ENCODE assay signal across 23 cellular contexts in genomic region chr11:63012450-63013238, GRCh38. TPM values are rescaled to one million over a fixed set of nuclear protein-coding genes. Genes with fewer than 3 reads are reported as not detected.
A peak's percentile ranks its signal among the peaks of the same experiment; 100 is the strongest.
DNase-seq lines count a peak whose midpoint lies in the region; ATAC-seq, FAIRE-seq and TF ChIP-seq lines count a peak whose summit lies in the region.
"Had no signal": no experiment of that assay in that cellular context is flagged by ENCODE, and none has a peak within 500 bp of the region (broad histone marks: within the 10 kb centered on the region; RNA-seq: fewer than 3 reads in every experiment).

No MANE protein-coding gene starts in this region.

- H3K4me1 ChIP-seq in K562 (replicated peaks in 1 of 2; ENCODE audit: control insufficient read depth in 2 of 2, insufficient read depth in 2 of 2, low read length in 2 of 2), result peaks cover 0 to 3% of the 10 kb centered on the region in 2 experiments; a peak in 1 of 5 replicates
- H3K4me1 ChIP-seq in tibial nerve, result peaks cover 0 to 9% (median 0%) of the 10 kb centered on the region in 4 donors

- no peak for FAIRE-seq in K562 (lab: Jason Lieb, UNC)
- FAIRE-seq: GM19239, HTR-8/SVneo had no signal

- no peak overlapping the region for H2AFZ ChIP-seq in K562 (ENCODE audit: low read depth, low read length)

- CTCF ChIA-PET in K562 (lab: Yijun Ruan, JAX; ENCODE audit: low intra/inter-chr PET ratio), result no interaction called here

- H3K4me3 ChIP-seq in K562 (no peak overlapping the region), tibial nerve (no peak overlapping the region)
- H3K4me3 ChIP-seq: SK-N-MC had no signal

- DNase-seq in HuH-7.5 (ENCODE audit: low spot score), result peak; percentile 36
- no peak for DNase-seq in K562 (ENCODE audit: extremely low read depth in 1 of 4, low spot score in 3 of 4)
- peak; percentile 14 for DNase-seq in mesenteric fat pad (ENCODE audit: low spot score)
- DNase-seq in substantia nigra (lab: John Stamatoyannopoulos, UW), result no peak
- DNase-seq in tibial nerve (ENCODE audit: low spot score in 2 of 2), result no peak
- no peak for DNase-seq in NCI-H1436 (lab: John Stamatoyannopoulos, UW)
- DNase-seq: ACHN, AML-193, COR-L47, DMS153, H7, KBM-7, NCI-H1436 treated with DMSO at 0.1 percent for 48 hours, NCI-H2081, NCI-H524 had no signal

- no TSS peak for BruUV-seq in K562 (replicated peaks; lab: Mats Ljungman, UMichigan)

- TF ChIP-seq RAD21 in K562 (CRISPR knock-in tag; conservative IDR thresholded peaks at IDR 0.05 in 1 of 2, IDR thresholded peaks at IDR 0.05 in 1 of 2), result no peak

- no peak overlapping the region for H3K4me2 ChIP-seq in K562 (ENCODE audit: insufficient read depth, low read length)

- TF ChIP-seq CTCF in K562 (IDR thresholded peaks at IDR 0.05 in 2 of 3, conservative IDR thresholded peaks at IDR 0.05 in 1 of 3; ENCODE audit: insufficient read depth in 2 of 3, low read depth in 1 of 3, low read length in 3 of 3), result no peak
- no peak for TF ChIP-seq CTCF in tibial nerve (IDR thresholded peaks at IDR 0.05)

- POLR2A ChIA-PET in K562 (lab: Yijun Ruan, JAX), result interaction anchor here (1.0 kb wide), 1 partner anchor 172 kb away, joined by 3 read pairs; no protein-coding TSS in a partner anchor

- H3K36me3 ChIP-seq in K562 (ENCODE audit: control insufficient read depth, insufficient read depth, low read length), result no peaks in the 10 kb centered on the region
- H3K36me3 ChIP-seq in tibial nerve, result no peaks in the 10 kb centered on the region

- TF ChIP-seq POLR2A in K562 (conservative IDR thresholded peaks at IDR 0.05), result no peak
- no peak for TF ChIP-seq POLR2A in tibial nerve (IDR thresholded peaks at IDR 0.05)

- peaks cover 26 to 61% of the 10 kb centered on the region in 2 experiments for H3K27me3 ChIP-seq in K562 (ENCODE audit: control insufficient read depth in 2 of 2, insufficient read depth in 2 of 2, low read length in 2 of 2)
- peaks cover 0 to 6% of the 10 kb centered on the region in 2 donors for H3K27me3 ChIP-seq in tibial nerve

- no peaks in the 10 kb centered on the region for H3K9me3 ChIP-seq in K562 (replicated peaks; ENCODE audit: control insufficient read depth, insufficient read depth, low read depth, low read length)
- no peaks in the 10 kb centered on the region for H3K9me3 ChIP-seq in tibial nerve

- no peak for ATAC-seq in K562
- no peak for ATAC-seq in HG02763 (IDR thresholded peaks at IDR 0.05; ENCODE audit: unreplicated experiment)
- ATAC-seq: Panc1, Right ventricle myocardium inferior had no signal

- H3K9me1 ChIP-seq in K562 (ENCODE audit: control insufficient read depth, insufficient read depth, low read length), result peaks cover 3% of the 10 kb centered on the region

- WGBS in K562 (ENCODE audit: insufficient coverage, low coverage, missing lambda C conversion rate), result 1% methylated on average over 11 of the region's 11 CpGs
- 72 to 79% methylated on average over 11 of the region's 11 CpGs for WGBS in tibial nerve, 2 donors

- in situ Hi-C loops in K562 (cut with MboI), result loop anchor here (25.0 kb wide), 1 partner anchor 625 kb away; no protein-coding TSS in a partner anchor

- no peak overlapping the region for H3K9ac ChIP-seq in K562 (ENCODE audit: insufficient read depth in 1 of 2, low read depth in 2 of 2, low read length in 2 of 2)

- H3K79me2 ChIP-seq in K562 (ENCODE audit: control insufficient read depth, insufficient read depth, low read length), result no peaks in the 10 kb centered on the region

- no peak overlapping the region for H3K27ac ChIP-seq in K562 (ENCODE audit: extremely low read depth, low read depth, low read length)
- H3K27ac ChIP-seq in substantia nigra (ENCODE audit: low read depth, low read length, poor library complexity, severe bottlenecking), result peak overlapping the region; percentile 0
- no peak overlapping the region for H3K27ac ChIP-seq in tibial nerve
- H3K27ac ChIP-seq: HL-60, SK-N-MC had no signal

- TF ChIP-seq EP300 in K562 (IDR thresholded peaks at IDR 0.05; ENCODE audit: low read length) (no peak), tibial nerve (IDR thresholded peaks at IDR 0.05) (no peak)

- intact Hi-C loops in K562 (cut with micrococcal nuclease), result no loop called here

- H4K20me1 ChIP-seq in K562 (replicated peaks; ENCODE audit: control insufficient read depth, insufficient read depth, low read length), result peaks cover 17% of the 10 kb centered on the region; the same call in 1 of the 2 replicates

TF ChIP-seq in K562, 482 proteins besides CTCF, POLR2A, EP300 and RAD21 (continues in another document):
- no peak for TF ChIP-seq TEAD4 (IDR thresholded peaks at IDR 0.05; ENCODE audit: low read length)
- no peak for TF ChIP-seq TEAD4 (CRISPR knock-in tag; IDR thresholded peaks at IDR 0.05; ENCODE audit: borderline replicate concordance)
- no peak for TF ChIP-seq TAF9B (IDR thresholded peaks at IDR 0.05; ENCODE audit: partially characterized antibody)
- peak; percentile 61 for TF ChIP-seq RBM25 (IDR thresholded peaks at IDR 0.05; ENCODE audit: low read depth, low read length, severe bottlenecking)

RNA-seq across cellular contexts. Expression of gene SLC22A8, which starts 3.0 kb away (rescaled TPM):
- total RNA-seq in K562 (2011; cell fraction: chromatin; rRNA removed; ENCODE audit: low replicate concordance), result not detected in 2 replicates
- not detected in 2 replicates for total RNA-seq in K562 (2011; cell fraction: nucleolus; rRNA removed)
- not detected in 2 replicates for total RNA-seq in K562 (2011; cell fraction: nucleoplasm; rRNA removed)
- total RNA-seq in K562 (2014; rRNA removed) (not detected in 2 replicates), K562 (2014; rRNA removed; fragmentation: Illumina TruSeq; extraction: Trizol) (not detected in 2 replicates), K562 (2015; rRNA removed; fragmentation: Illumina TruSeq; extraction: Trizol) (not detected in 2 replicates), K562 (2021) (not detected in 2 replicates), mesenteric fat pad (not detected), tibial nerve (not detected)
- polyA plus RNA-seq in K562 (2011; rRNA removed) (not detected in 2 replicates), K562 (2014; fragmentation: Illumina TruSeq; extraction: Trizol) (not detected in 2 replicates), K562 (2014; fragmentation: Nextera tagmentation; extraction: Ambion mirVana) (not detected), K562 (2014; rRNA removed) (not detected in 2 replicates)
- not detected in 2 replicates for polyA plus RNA-seq in K562 (2011; cell fraction: cytosol; rRNA removed)
- polyA plus RNA-seq in K562 (2011; cell fraction: nucleus; rRNA removed), result not detected in 2 replicates
- polyA plus RNA-seq in K562 (2012), result not detected in 2 replicates
- not detected in 2 replicates for polyA minus RNA-seq in K562 (2011; rRNA and poly(A)+ RNA removed)
- not detected in 2 replicates for polyA minus RNA-seq in K562 (2011; cell fraction: cytosol; rRNA and poly(A)+ RNA removed)
- polyA minus RNA-seq in K562 (2011; cell fraction: nucleus; rRNA and poly(A)+ RNA removed), result not detected in 2 replicates
- total RNA-seq: H7, Right ventricle myocardium inferior had no signal
- polyA plus RNA-seq: CD14-positive monocyte had no signal

RNA-seq across cellular contexts. Expression of gene SLC22A6, which starts 27.9 kb away (rescaled TPM):
- not detected in 2 replicates for total RNA-seq in K562 (2011; cell fraction: chromatin; rRNA removed; ENCODE audit: low replicate concordance)
- total RNA-seq in K562 (2011; cell fraction: nucleolus; rRNA removed), result not detected in 2 replicates
- total RNA-seq in K562 (2011; cell fraction: nucleoplasm; rRNA removed), result not detected in 2 replicates
- total RNA-seq in K562 (2014; rRNA removed) (not detected in 2 replicates), K562 (2014; rRNA removed; fragmentation: Illumina TruSeq; extraction: Trizol) (not detected in 2 replicates), K562 (2015; rRNA removed; fragmentation: Illumina TruSeq; extraction: Trizol) (not detected in 2 replicates), K562 (2021) (not detected in 2 replicates), mesenteric fat pad (not detected), tibial nerve (not detected)
- polyA plus RNA-seq in K562 (2011; rRNA removed) (not detected in 2 replicates), K562 (2014; fragmentation: Illumina TruSeq; extraction: Trizol) (not detected in 2 replicates), K562 (2014; fragmentation: Nextera tagmentation; extraction: Ambion mirVana) (not detected), K562 (2014; rRNA removed) (not detected in 2 replicates)
- polyA plus RNA-seq in K562 (2011; cell fraction: cytosol; rRNA removed), result not detected in 2 replicates
- polyA plus RNA-seq in K562 (2011; cell fraction: nucleus; rRNA removed), result not detected in 2 replicates
- not detected in 2 replicates for polyA plus RNA-seq in K562 (2012)
- not detected in 2 replicates for polyA minus RNA-seq in K562 (2011; rRNA and poly(A)+ RNA removed)
- polyA minus RNA-seq in K562 (2011; cell fraction: cytosol; rRNA and poly(A)+ RNA removed), result not detected in 2 replicates
- polyA minus RNA-seq in K562 (2011; cell fraction: nucleus; rRNA and poly(A)+ RNA removed), result not detected in 2 replicates
- total RNA-seq: H7, Right ventricle myocardium inferior had no signal
- polyA plus RNA-seq: CD14-positive monocyte had no signal

Comparison
In these comparisons a context has a peak if more than half of its experiments do, and no peak if none do; other contexts are left out.
1. DNase-seq: peak in HuH-7.5 (single experiment) and mesenteric fat pad (single experiment); none in K562 (0 of 4), substantia nigra (0 of 49), tibial nerve (0 of 2) and NCI-H1436 (single experiment).